In the genomic region with DNA sequence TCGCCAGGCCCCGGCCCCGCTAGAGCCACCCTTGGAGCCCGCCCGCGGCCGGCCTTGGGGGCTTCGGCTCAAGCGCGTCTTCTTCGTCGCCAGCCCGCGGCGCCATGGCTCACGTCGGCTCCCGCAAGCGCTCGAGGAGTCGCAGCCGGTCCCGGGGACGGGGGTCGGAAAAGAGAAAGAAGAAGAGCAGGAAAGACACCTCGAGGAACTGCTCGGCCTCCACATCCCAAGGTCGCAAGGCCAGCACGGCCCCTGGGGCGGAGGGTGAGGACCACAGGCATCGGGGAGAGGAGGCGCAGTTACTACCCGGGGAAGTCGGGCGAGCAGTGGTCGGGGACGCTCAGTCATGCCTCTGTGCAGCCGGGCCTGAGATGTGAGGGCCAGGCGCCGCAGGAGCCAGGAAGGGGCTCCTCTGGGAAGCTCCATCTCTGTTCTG, we compare ENCODE assay signal across 8 cellular contexts. TPM values are rescaled to one million over a fixed set of nuclear protein-coding genes. Genes with fewer than 3 reads are reported as not detected.
DNase-seq lines count a peak whose midpoint lies in the region; ATAC-seq and TF ChIP-seq lines count a peak whose summit lies in the region.

No MANE protein-coding gene starts in this region.

- peak; percentile 64 for DNase-seq in Right ventricle myocardium inferior (ENCODE audit: missing footprints)
- no peak for DNase-seq in Right ventricle myocardium superior
- peak; percentile 37 for DNase-seq in HT-29 (ENCODE audit: low spot score)
- DNase-seq in ascending aorta (ENCODE audit: low spot score in 2 of 2): no peak
- DNase-seq in superior temporal gyrus (ENCODE audit: extremely low spot score): peak; percentile 11
- DNase-seq in NCI-H345 treated with DMSO at 0.1 percent for 48 hours (lab: John Stamatoyannopoulos, UW; ENCODE audit: unreplicated experiment): no peak
- DNase-seq in activated CD4-positive, alpha-beta T cell treated with anti-CD3 and anti-CD28 coated beads, Interleukin-2, amount 50 U/mL, for 48 hours: no peak

- ATAC-seq in Right ventricle myocardium inferior (no peak), Right ventricle myocardium superior (ENCODE audit: poor library complexity) (no peak)

- H3K4me3 ChIP-seq in ascending aorta: peak overlapping the region; percentile 95

- no peak for TF ChIP-seq CTCF in ascending aorta (IDR thresholded peaks at IDR 0.05)

- peak overlapping the region; percentile 93 to 95 for H3K27ac ChIP-seq in ascending aorta
- H3K27ac ChIP-seq in layer of hippocampus (ENCODE audit: low read depth, low read length): peak overlapping the region; percentile 81

- H3K4me1 ChIP-seq in ascending aorta: peaks cover 30 to 68% of the 10 kb centered on the region in 2 donors

- H3K27me3 ChIP-seq in ascending aorta (no peaks in the 10 kb centered on the region), layer of hippocampus (ENCODE audit: control insufficient read depth, insufficient read depth, low read length) (no peaks in the 10 kb centered on the region)

- peaks cover 4 to 18% of the 10 kb centered on the region in 2 donors for H3K36me3 ChIP-seq in ascending aorta

- no peaks in the 10 kb centered on the region for H3K9me3 ChIP-seq in ascending aorta

- intact Hi-C loops in Right ventricle myocardium inferior (cut with DNase I) (loop anchor here (5.0 kb wide), 2 partner anchors 171 to 256 kb away; partner anchors contain the start of gene PITPNM2), Right ventricle myocardium superior (cut with DNase I) (no loop called here), ascending aorta (cut with DNase I) (no loop called here)

RNA-seq across cellular contexts. Expression of gene ARL6IP4, which starts 0.6 kb away (rescaled TPM):
- total RNA-seq in Right ventricle myocardium inferior (158 TPM), Right ventricle myocardium superior (162 TPM), ascending aorta (197 TPM)
- total RNA-seq in HT-29 (2014; rRNA removed; shearing (Covaris generic)): 184 and 228 TPM in 2 replicates

RNA-seq across cellular contexts. Expression of gene OGFOD2, which starts 6.0 kb away (rescaled TPM):
- total RNA-seq in Right ventricle myocardium inferior (16.2 TPM), Right ventricle myocardium superior (14.2 TPM), ascending aorta (19.6 TPM)
- total RNA-seq in HT-29 (2014; rRNA removed; shearing (Covaris generic)): 40.5 and 52.0 TPM in 2 replicates

RNA-seq across cellular contexts. Expression of gene ABCB9, which starts 14.8 kb away (rescaled TPM):
- total RNA-seq in Right ventricle myocardium inferior: 4.4 TPM
- total RNA-seq in Right ventricle myocardium superior: 3.9 TPM
- total RNA-seq in HT-29 (2014; rRNA removed; shearing (Covaris generic)): 7.3 and 10.2 TPM in 2 replicates
- 19.6 TPM for total RNA-seq in ascending aorta

Comparison
In these comparisons a context has a peak if more than half of its experiments do, and no peak if none do; other contexts are left out.
1. DNase-seq: peak in Right ventricle myocardium inferior (single experiment), HT-29 (single experiment) and superior temporal gyrus (single experiment); none in Right ventricle myocardium superior (single experiment), ascending aorta (0 of 2), NCI-H345 treated with DMSO at 0.1 percent for 48 hours (single experiment) and activated CD4-positive, alpha-beta T cell treated with anti-CD3 and anti-CD28 coated beads, Interleukin-2, amount 50 U/mL, for 48 hours (0 of 2).